20 cellular contexts compared by ENCODE assay signal in genomic region chr3:101859882-101860281, GRCh38. TPM values are rescaled to one million over a fixed set of nuclear protein-coding genes. Genes with fewer than 3 reads are reported as not detected.
A peak's percentile ranks its signal among the peaks of the same experiment; 100 is the strongest.
DNase-seq lines count a peak whose midpoint lies in the region; ATAC-seq, FAIRE-seq and TF ChIP-seq lines count a peak whose summit lies in the region.
"Had no signal": no experiment of that assay in that cellular context is flagged by ENCODE, and none has a peak within 500 bp of the region (broad histone marks: within the 10 kb centered on the region; RNA-seq: fewer than 3 reads in every experiment).

No MANE protein-coding gene starts in this region.

- no peak overlapping the region for H2AK5ac ChIP-seq in mesenchymal stem cell (ENCODE audit: low read length, severe bottlenecking)

- no peaks in the 10 kb centered on the region for H3K9me3 ChIP-seq in DOHH2 (ENCODE audit: control insufficient read depth, insufficient read depth, low read length)
- no peaks in the 10 kb centered on the region; the same call in 2 of the 3 replicates for H3K9me3 ChIP-seq in GM12878 (replicated peaks; ENCODE audit: control insufficient read depth, insufficient read depth, low read length)
- H3K9me3 ChIP-seq in mesenchymal stem cell (ENCODE audit: control insufficient read depth, low read length), result no peaks in the 10 kb centered on the region
- H3K9me3 ChIP-seq: HAP-1, Peyer's patch had no signal

- H4K20me1 ChIP-seq in DOHH2 (ENCODE audit: control insufficient read depth, insufficient read depth, low read depth, low read length), result no peaks in the 10 kb centered on the region
- H4K20me1 ChIP-seq in GM12878 (ENCODE audit: control insufficient read depth, insufficient read depth), result no peaks in the 10 kb centered on the region

- no peak overlapping the region for H4K91ac ChIP-seq in mesenchymal stem cell (ENCODE audit: low read length)

- H2AFZ ChIP-seq in GM12878 (ENCODE audit: control insufficient read depth, low read depth, low read length) (no peak overlapping the region), mesenchymal stem cell (ENCODE audit: low read depth, low read length) (no peak overlapping the region)

- no peak overlapping the region for H3K4ac ChIP-seq in mesenchymal stem cell (ENCODE audit: low read depth in 1 of 2, low read length in 2 of 2)

- DNase-seq in GM12878 (ENCODE audit: low read depth, low spot score), result no peak
- DNase-seq in mesenchymal stem cell, result peak; percentile 40
- no peak for DNase-seq in central memory CD4-positive, alpha-beta T cell
- DNase-seq in ureter (ENCODE audit: low spot score), result no peak
- DNase-seq in pons (ENCODE audit: low spot score), result no peak
- DNase-seq: AML-193; DMS79 treated with DMSO at 0.1 percent for 48 hours; NCI-H1092 treated with DMSO at 0.1 percent for 48 hours; NCI-H146; NCI-H2029 treated with DMSO at 0.1 percent for 48 hours; NCI-H2171; NK-92 treated with Interleukin-12 subunit alpha and Interleukin-12 subunit beta, amount 100 ng/mL, for 24 hours; Peyer's patch had no signal

- H3K4me1 ChIP-seq in DOHH2 (ENCODE audit: control insufficient read depth, low read length) (peaks cover 47% of the 10 kb centered on the region), GM12878 (ENCODE audit: control insufficient read depth, insufficient read depth, low read length) (peaks cover 9% of the 10 kb centered on the region), mesenchymal stem cell (ENCODE audit: control insufficient read depth, insufficient read depth, low read depth, low read length) (peaks cover 7% of the 10 kb centered on the region)
- H3K4me1 ChIP-seq: HAP-1 had no signal

- H3K79me1 ChIP-seq in mesenchymal stem cell (replicated peaks; ENCODE audit: low read length, poor library complexity, severe bottlenecking), result no peaks in the 10 kb centered on the region

- CTCF ChIA-PET in GM12878 (lab: Yijun Ruan, JAX), result interaction anchor here (2.2 kb wide), 1 partner anchor 365 kb away, joined by 7 read pairs; no protein-coding TSS in a partner anchor

- H3K27me3 ChIP-seq in DOHH2 (ENCODE audit: control insufficient read depth, low read length), result no peaks in the 10 kb centered on the region
- H3K27me3 ChIP-seq in GM12878 (replicated peaks in 1 of 2; ENCODE audit: control insufficient read depth in 2 of 2, insufficient read depth in 2 of 2, low read length in 1 of 2), result no peaks in the 10 kb centered on the region
- no peaks in the 10 kb centered on the region for H3K27me3 ChIP-seq in mesenchymal stem cell (ENCODE audit: control insufficient read depth in 1 of 2, insufficient read depth in 1 of 2, low read length in 2 of 2)
- H3K27me3 ChIP-seq: Peyer's patch had no signal

- POLR2A ChIA-PET in GM12878 (lab: Charles Lee), result no interaction called here

- TF ChIP-seq CTCF in 22Rv1 (IDR thresholded peaks at IDR 0.05), result no peak
- no peak for TF ChIP-seq CTCF in DOHH2 (IDR thresholded peaks at IDR 0.05; ENCODE audit: low read depth, low read length, poor library complexity, severe bottlenecking)
- TF ChIP-seq CTCF in GM12878 (IDR thresholded peaks at IDR 0.05 in 2 of 3, conservative IDR thresholded peaks at IDR 0.05 in 1 of 3; ENCODE audit: control insufficient read depth in 2 of 3, extremely low read depth in 1 of 3, insufficient read depth in 1 of 3, low read depth in 3 of 3, low read length in 3 of 3), result no peak

- in situ Hi-C loops in GM12878 (cut with MboI), result no loop called here

- RAD21 ChIA-PET in GM12878 (lab: Charles Lee; ENCODE audit: unreplicated experiment), result interaction anchor here (0.9 to 2.1 kb wide), 4 partner anchors 8 to 365 kb away, joined by 3 to 12 read pairs (median 4); no protein-coding TSS in a partner anchor

- H3K4me3 ChIP-seq in DOHH2 (ENCODE audit: low read length) (no peak overlapping the region), GM12878 (no peak overlapping the region), mesenchymal stem cell (ENCODE audit: insufficient read depth in 1 of 2, low read depth in 1 of 2, low read length in 2 of 2) (no peak overlapping the region)
- H3K4me3 ChIP-seq: HAP-1, K562, Peyer's patch had no signal

- no peaks in the 10 kb centered on the region for H3K9me2 ChIP-seq in DOHH2 (replicated peaks; ENCODE audit: control insufficient read depth, low read length)

- H3K4me2 ChIP-seq in DOHH2 (ENCODE audit: low read length) (peak overlapping the region; percentile 7; the same call in 1 of the 2 replicates), GM12878 (ENCODE audit: control insufficient read depth, insufficient read depth) (no peak overlapping the region), mesenchymal stem cell (ENCODE audit: low read length, poor library complexity, severe bottlenecking) (no peak overlapping the region)

- H4K8ac ChIP-seq in mesenchymal stem cell (ENCODE audit: low read length), result no peak overlapping the region

- H3K14ac ChIP-seq in mesenchymal stem cell (ENCODE audit: low read length in 2 of 2), result no peak overlapping the region

- H2BK15ac ChIP-seq in mesenchymal stem cell (ENCODE audit: low read depth, poor library complexity, severe bottlenecking), result no peak overlapping the region

- no peak overlapping the region for H3K18ac ChIP-seq in mesenchymal stem cell (ENCODE audit: low read depth in 1 of 2, low read length in 2 of 2)

- peaks cover 72% of the 10 kb centered on the region for H3K36me3 ChIP-seq in DOHH2 (ENCODE audit: control insufficient read depth, low read length)
- H3K36me3 ChIP-seq in GM12878 (ENCODE audit: control insufficient read depth in 2 of 2, insufficient read depth in 2 of 2, low read length in 1 of 2), result peaks cover 14 to 40% of the 10 kb centered on the region in 2 experiments
- H3K36me3 ChIP-seq in mesenchymal stem cell (ENCODE audit: control insufficient read depth in 1 of 2, insufficient read depth in 2 of 2, low read depth in 1 of 2, low read length in 2 of 2), result peaks cover 12 to 72% of the 10 kb centered on the region in 2 experiments

- intact Hi-C loops in GM12878 (cut with micrococcal nuclease; ENCODE audit: unreplicated experiment), result no loop called here

- H2BK120ac ChIP-seq in mesenchymal stem cell (ENCODE audit: low read depth, low read length), result no peak overlapping the region

- H2BK5ac ChIP-seq in mesenchymal stem cell (ENCODE audit: low read depth, low read length, poor library complexity, severe bottlenecking), result peak overlapping the region; percentile 57

- SMC1A ChIA-PET in GM12878 (lab: Charles Lee; ENCODE audit: uncharacterized antibody, unreplicated experiment), result interaction anchor here (0.8 to 10.9 kb wide), 8 partner anchors 11 to 366 kb away, joined by 3 to 72 read pairs (median 3); partner anchors contain the start of gene NFKBIZ

- no peak for TF ChIP-seq RAD21 in GM12878 (IDR thresholded peaks at IDR 0.05; ENCODE audit: insufficient read depth, low read depth, low read length)

- TF ChIP-seq POLR2A in GM12878 (IDR thresholded peaks at IDR 0.05; ENCODE audit: low read depth, low read length), result no peak

- ATAC-seq in GM12878 (no peak), HG02678 (IDR thresholded peaks at IDR 0.05; ENCODE audit: unreplicated experiment) (no peak)
- ATAC-seq: K562, Right ventricle myocardium inferior had no signal

- H3F3A ChIP-seq in DOHH2 (ENCODE audit: control insufficient read depth, insufficient read depth), result peaks cover 46% of the 10 kb centered on the region

- H3K27ac ChIP-seq in 22Rv1, result peak overlapping the region; percentile 97
- H3K27ac ChIP-seq in DOHH2 (ENCODE audit: low read depth, low read length), result no peak overlapping the region
- no peak overlapping the region for H3K27ac ChIP-seq in GM12878 (ENCODE audit: control insufficient read depth, insufficient read depth)
- H3K27ac ChIP-seq in mesenchymal stem cell (ENCODE audit: low read length, poor library complexity, severe bottlenecking), result peak overlapping the region; percentile 67
- H3K27ac ChIP-seq: C4-2B, Peyer's patch had no signal

- no peak for TF ChIP-seq EP300 in GM12878 (IDR thresholded peaks at IDR 0.05; ENCODE audit: borderline replicate concordance in 1 of 2, control insufficient read depth in 1 of 2, low read depth in 2 of 2, low read length in 2 of 2)

- no peak for FAIRE-seq in GM12878 (lab: Jason Lieb, UNC)
- FAIRE-seq: K562 had no signal

- H3K79me2 ChIP-seq in DOHH2 (ENCODE audit: control insufficient read depth, low read length) (peaks cover 7% of the 10 kb centered on the region), GM12878 (ENCODE audit: control insufficient read depth, insufficient read depth, low read length) (peaks cover 9% of the 10 kb centered on the region)

- WGBS in GM12878 (ENCODE audit: insufficient coverage, insufficient replicate concordance, low lambda C conversion rate, missing lambda C conversion rate), result 98% methylated on average over 4 of the region's 4 CpGs
- WGBS in mesenchymal stem cell, result 95% methylated on average over 4 of the region's 4 CpGs

- H3K9ac ChIP-seq in GM12878 (ENCODE audit: control insufficient read depth, insufficient read depth, low read length) (no peak overlapping the region), mesenchymal stem cell (ENCODE audit: low read length) (no peak overlapping the region)

- H3K23ac ChIP-seq in mesenchymal stem cell (ENCODE audit: low read length in 2 of 2), result no peak overlapping the region

- no TSS peak for BruUV-seq in GM12878 (replicated peaks; lab: Mats Ljungman, UMichigan)

- H2BK12ac ChIP-seq in mesenchymal stem cell (ENCODE audit: low read length in 2 of 2), result no peak overlapping the region

TF ChIP-seq in GM12878, 131 proteins besides CTCF, POLR2A, EP300 and RAD21 (continues in another document):
- peak; percentile 72 for TF ChIP-seq POLR2AphosphoS5 (IDR thresholded peaks at IDR 0.05; ENCODE audit: low read length)

RNA-seq across cellular contexts. Expression of gene NFKBIZ, which starts 10.6 kb away (rescaled TPM):
- 396 and 457 TPM in 2 replicates for total RNA-seq in GM12878 (2013; cell fraction: nucleolus; rRNA removed)
- 19.0 and 23.6 TPM in 2 replicates for total RNA-seq in GM12878 (2014; rRNA removed)
- total RNA-seq in GM12878 (2014; rRNA removed; fragmentation: Illumina TruSeq; extraction: Trizol), result 20.1 and 24.3 TPM in 2 replicates
- 27.0 and 27.3 TPM in 2 replicates for total RNA-seq in GM12878 (2021)
- 15.6 TPM for polyA plus RNA-seq in GM12878 (2011; ENCODE audit: low read depth)
- polyA plus RNA-seq in GM12878 (2011; rRNA removed), result 50.8 and 53.8 TPM in 2 replicates
- polyA plus RNA-seq in GM12878 (2011; cell fraction: cytosol; rRNA removed), result 22.1 and 28.4 TPM in 2 replicates
- polyA plus RNA-seq in GM12878 (2011; cell fraction: nucleus; rRNA removed), result 95.4 and 129 TPM in 2 replicates
- polyA plus RNA-seq in GM12878 (2012), result 19.3 and 20.9 TPM in 2 replicates
- 16.5 and 21.7 TPM in 2 replicates for polyA plus RNA-seq in GM12878 (2014; fragmentation: Illumina TruSeq; extraction: Trizol)
- 1 to 10 TPM; 6.3 to 8.9 TPM for polyA plus RNA-seq in GM12878 (2014; fragmentation: Nextera tagmentation; extraction: Ambion mirVana)
- polyA plus RNA-seq in GM12878 (2014; rRNA removed), result 18.2 TPM in 2 replicates
- 1 to 10 TPM; 7.7 to 8.5 TPM for polyA plus RNA-seq in GM12878 (2016; fragmentation: Nextera tagmentation; extraction: Ambion mirVana)
- polyA minus RNA-seq in GM12878 (2011; rRNA and poly(A)+ RNA removed), result 114 and 135 TPM in 2 replicates
- polyA minus RNA-seq in GM12878 (2011; cell fraction: cytosol; rRNA and poly(A)+ RNA removed), result 25.4 and 32.1 TPM in 2 replicates
- polyA minus RNA-seq in GM12878 (2011; cell fraction: nucleus; rRNA and poly(A)+ RNA removed), result 165 and 223 TPM in 2 replicates
- polyA plus RNA-seq in mesenchymal stem cell (2013, experiment 1 of 2), result 44.7 TPM
- 39.9 TPM for polyA plus RNA-seq in mesenchymal stem cell (2013, experiment 2 of 2)
- total RNA-seq in ureter, result 81.8 TPM

Comparison
In these comparisons a context has a peak if more than half of its experiments do, and no peak if none do; other contexts are left out.
1. H3K27ac ChIP-seq: peak in 22Rv1 (single experiment) and mesenchymal stem cell (single experiment); none in DOHH2 (single experiment) and GM12878 (single experiment).